17 cellular contexts compared by ENCODE assay signal in genomic region chr17:1961187-1961586, GRCh38.
DNase-seq lines count a peak whose midpoint lies in the region; ATAC-seq and TF ChIP-seq lines count a peak whose summit lies in the region.
"Had no signal": no experiment of that assay in that cellular context is flagged by ENCODE, and none has a peak within 500 bp of the region (broad histone marks: within the 10 kb centered on the region; RNA-seq: fewer than 3 reads in every experiment).

No MANE protein-coding gene starts in this region.

- peak; percentile 27 for ATAC-seq in sciatic nerve
- ATAC-seq: naive thymus-derived CD8-positive, alpha-beta T cell; stimulated activated naive B cell treated with anti-CD40 and anti-IgM and Interleukin-4, amounts not matched to agents 10 μg/mL and 1 μg/mL and 100 μg/mL, for 72 hours had no signal

- DNase-seq in NCI-H1105 treated with DMSO at 0.1 percent for 48 hours (lab: John Stamatoyannopoulos, UW) (peak; percentile 1), NCI-H1105 (lab: John Stamatoyannopoulos, UW) (no peak), NCI-H69 (lab: John Stamatoyannopoulos, UW) (peak; percentile 83), hepatocyte (ENCODE audit: low spot score) (no peak), sciatic nerve (ENCODE audit: low spot score) (no peak), sigmoid colon (no peak), NCI-H524 treated with DMSO at 0.1 percent for 48 hours (lab: John Stamatoyannopoulos, UW) (no peak), cerebellum (ENCODE audit: low spot score) (no peak)
- DNase-seq: activated CD4-positive, alpha-beta T cell treated with anti-CD3 and anti-CD28 coated beads, Interleukin-2, amount 50 U/mL, for 48 hours; activated naive CD4-positive, alpha-beta T cell treated with anti-CD3 and anti-CD28 coated beads, Interleukin-2, amount 50 U/mL, for 16 hours; C1 segment of cervical spinal cord; cortex of kidney; immature natural killer cell; NCI-H187 treated with DMSO at 0.1 percent for 48 hours; stimulated activated naive B cell treated with anti-CD40 and anti-IgM and Interleukin-4, amounts not matched to agents 10 μg/mL and 1 μg/mL and 100 μg/mL, for 72 hours; trophoblast cell had no signal

- intact Hi-C loops in sciatic nerve (cut with DNase I): no loop called here
- intact Hi-C loops in sigmoid colon (cut with DNase I): no loop called here

- H3K79me2 ChIP-seq in hepatocyte: no peaks in the 10 kb centered on the region

- H3K27me3 ChIP-seq in hepatocyte (no peaks in the 10 kb centered on the region), sigmoid colon (peaks cover 0 to 3% (median 0%) of the 10 kb centered on the region in 3 donors)

- TF ChIP-seq POLR2A in sigmoid colon (IDR thresholded peaks at IDR 0.05): no peak

- TF ChIP-seq EP300 in sigmoid colon (IDR thresholded peaks at IDR 0.05): no peak

- WGBS in hepatocyte (ENCODE audit: low lambda C conversion rate, missing lambda C conversion rate): 53% methylated on average over 13 of the region's 14 CpGs
- WGBS in sigmoid colon, 2 donors: 71 to 74% methylated on average over 14 of the region's 14 CpGs

- H3K27ac ChIP-seq in hepatocyte: peak overlapping the region; percentile 37
- H3K27ac ChIP-seq in sigmoid colon: no peak overlapping the region

- peaks cover 12% of the 10 kb centered on the region for H3K4me1 ChIP-seq in hepatocyte (ENCODE audit: insufficient read depth)
- peaks cover 0 to 11% (median 4%) of the 10 kb centered on the region in 4 donors for H3K4me1 ChIP-seq in sigmoid colon

- H3K4me3 ChIP-seq in hepatocyte: no peak overlapping the region
- H3K4me3 ChIP-seq in sigmoid colon: no peak overlapping the region

- H3K9me3 ChIP-seq in hepatocyte (ENCODE audit: low read depth) (no peaks in the 10 kb centered on the region), sigmoid colon (no peaks in the 10 kb centered on the region)

- H3K4me2 ChIP-seq in hepatocyte: peak overlapping the region; percentile 64

- no peaks in the 10 kb centered on the region for H3K9me2 ChIP-seq in hepatocyte (replicated peaks; ENCODE audit: insufficient read depth)

- no peaks in the 10 kb centered on the region for H4K20me1 ChIP-seq in hepatocyte (ENCODE audit: insufficient read depth, poor library complexity, severe bottlenecking)

- TF ChIP-seq CTCF in hepatocyte (IDR thresholded peaks at IDR 0.05; ENCODE audit: poor library complexity) (no peak), sigmoid colon (IDR thresholded peaks at IDR 0.05) (no peak)

- no peak overlapping the region for H2AFZ ChIP-seq in hepatocyte

- no peaks in the 10 kb centered on the region for H3K36me3 ChIP-seq in hepatocyte (replicated peaks; ENCODE audit: insufficient read depth, low read depth)
- no peaks in the 10 kb centered on the region for H3K36me3 ChIP-seq in sigmoid colon

Comparison
In these comparisons a context has a peak if more than half of its experiments do, and no peak if none do; other contexts are left out.
1. DNase-seq: peak in NCI-H1105 treated with DMSO at 0.1 percent for 48 hours (single experiment) and NCI-H69 (single experiment); none in NCI-H1105 (single experiment), hepatocyte (single experiment), sciatic nerve (single experiment), sigmoid colon (single experiment), NCI-H524 treated with DMSO at 0.1 percent for 48 hours (single experiment) and cerebellum (single experiment).